In genomic region chr2:94993176-94994062, GRCh38 we compare ENCODE assay signal across 1 cellular context.
TF ChIP-seq lines count a peak whose summit lies in the region.

No MANE protein-coding gene starts in this region.

TF ChIP-seq in HepG2, 621 proteins besides CTCF, POLR2A, EP300 and RAD21 (continued from another document):
- TF ChIP-seq, protein P1, sequence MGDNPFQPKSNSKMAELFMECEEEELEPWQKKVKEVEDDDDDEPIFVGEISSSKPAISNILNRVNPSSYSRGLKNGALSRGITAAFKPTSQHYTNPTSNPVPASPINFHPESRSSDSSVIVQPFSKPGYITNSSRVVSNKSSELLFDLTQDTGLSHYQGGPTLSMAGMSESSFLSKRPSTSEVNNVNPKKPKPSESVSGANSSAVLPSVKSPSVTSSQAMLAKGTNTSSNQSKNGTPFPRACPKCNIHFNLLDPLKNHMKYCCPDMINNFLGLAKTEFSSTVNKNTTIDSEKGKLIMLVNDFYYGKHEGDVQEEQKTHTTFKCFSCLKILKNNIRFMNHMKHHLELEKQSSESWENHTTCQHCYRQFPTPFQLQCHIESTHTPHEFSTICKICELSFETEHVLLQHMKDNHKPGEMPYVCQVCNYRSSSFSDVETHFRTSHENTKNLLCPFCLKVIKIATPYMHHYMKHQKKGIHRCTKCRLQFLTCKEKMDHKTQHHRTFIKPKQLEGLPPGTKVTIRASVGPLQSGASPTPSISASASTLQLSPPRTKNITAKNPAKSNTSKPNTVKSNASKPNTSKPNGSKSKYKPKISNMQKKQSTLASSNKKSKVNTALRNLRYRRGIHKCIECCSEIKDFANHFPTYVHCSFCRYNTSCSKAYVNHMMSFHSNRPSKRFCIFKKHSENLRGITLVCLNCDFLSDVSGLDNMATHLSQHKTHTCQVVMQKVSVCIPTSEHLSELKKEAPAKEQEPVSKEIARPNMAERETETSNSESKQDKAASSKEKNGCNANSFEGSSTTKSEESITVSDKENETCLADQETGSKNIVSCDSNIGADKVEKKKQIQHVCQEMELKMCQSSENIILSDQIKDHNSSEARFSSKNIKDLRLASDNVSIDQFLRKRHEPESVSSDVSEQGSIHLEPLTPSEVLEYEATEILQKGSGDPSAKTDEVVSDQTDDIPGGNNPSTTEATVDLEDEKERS (CRISPR knock-in tag; IDR thresholded peaks at IDR 0.05): no peak
- TF ChIP-seq TAF1 (CRISPR knock-in tag; IDR thresholded peaks at IDR 0.05): no peak
